In genomic region chr17:62916684-62917571, GRCh38 we compare ENCODE assay signal across 1 cellular context.
TF ChIP-seq lines count a peak whose summit lies in the region.

No MANE protein-coding gene starts in this region.

TF ChIP-seq in HEK293, 187 proteins besides CTCF, POLR2A, EP300 and RAD21 (continued from another document):
- TF ChIP-seq, protein P1, sequence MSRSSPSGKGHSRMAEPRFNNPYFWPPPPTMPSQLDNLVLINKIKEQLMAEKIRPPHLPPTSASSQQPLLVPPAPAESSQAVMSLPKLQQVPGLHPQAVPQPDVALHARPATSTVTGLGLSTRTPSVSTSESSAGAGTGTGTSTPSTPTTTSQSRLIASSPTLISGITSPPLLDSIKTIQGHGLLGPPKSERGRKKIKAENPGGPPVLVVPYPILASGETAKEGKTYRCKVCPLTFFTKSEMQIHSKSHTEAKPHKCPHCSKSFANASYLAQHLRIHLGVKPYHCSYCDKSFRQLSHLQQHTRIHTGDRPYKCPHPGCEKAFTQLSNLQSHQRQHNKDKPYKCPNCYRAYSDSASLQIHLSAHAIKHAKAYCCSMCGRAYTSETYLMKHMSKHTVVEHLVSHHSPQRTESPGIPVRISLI (tag by site-specific recombination; IDR thresholded peaks at IDR 0.05): peak; percentile 90
- TF ChIP-seq FEZF1 (tag by site-specific recombination; IDR thresholded peaks at IDR 0.05) (0 out of 2 replicates have a peak, but pooled peaks have one; percentile 18), ZNF623 (tag by site-specific recombination; IDR thresholded peaks at IDR 0.05) (no peak), ZNF394 (tag by site-specific recombination; IDR thresholded peaks at IDR 0.05; ENCODE audit: borderline replicate concordance) (no peak), IKZF3 (tag by site-specific recombination; IDR thresholded peaks at IDR 0.05) (0 out of 2 replicates have a peak, but pooled peaks have one; percentile 19), ZNF175 (tag by site-specific recombination; IDR thresholded peaks at IDR 0.05) (no peak), ZNF174 (tag by site-specific recombination; IDR thresholded peaks at IDR 0.05) (no peak), PRDM1 (tag by site-specific recombination; IDR thresholded peaks at IDR 0.05) (peak; percentile 81; the same call in 1 of the 2 replicates), ZSCAN18 (tag by site-specific recombination; IDR thresholded peaks at IDR 0.05) (no peak), ZNF121 (tag by site-specific recombination; IDR thresholded peaks at IDR 0.05) (no peak), TSHZ1 (tag by site-specific recombination; IDR thresholded peaks at IDR 0.05; ENCODE audit: borderline replicate concordance) (0 out of 2 replicates have a peak, but pooled peaks have one; percentile 26), ZBTB20 (tag by site-specific recombination; IDR thresholded peaks at IDR 0.05) (peak; percentile 86), ZFP69B (tag by site-specific recombination; IDR thresholded peaks at IDR 0.05) (no peak), ZNF433 (tag by site-specific recombination; IDR thresholded peaks at IDR 0.05; ENCODE audit: low read depth) (no peak), BCL11B (tag by site-specific recombination; IDR thresholded peaks at IDR 0.05; ENCODE audit: low read depth) (no peak), ZNF658 (tag by site-specific recombination; IDR thresholded peaks at IDR 0.05) (no peak), ZNF292 (tag by site-specific recombination; IDR thresholded peaks at IDR 0.05; ENCODE audit: borderline replicate concordance, low read depth) (no peak), GLI4 (tag by site-specific recombination; IDR thresholded peaks at IDR 0.05) (no peak), ZNF157 (tag by site-specific recombination; IDR thresholded peaks at IDR 0.05) (no peak), REPIN1 (tag by site-specific recombination; IDR thresholded peaks at IDR 0.05; ENCODE audit: low read depth) (no peak), PRDM6 (tag by site-specific recombination; IDR thresholded peaks at IDR 0.05) (peak; percentile 64), ZNF19 (tag by site-specific recombination; IDR thresholded peaks at IDR 0.05; ENCODE audit: low read depth) (no peak), ATF2 (tag by site-specific recombination; IDR thresholded peaks at IDR 0.05; ENCODE audit: low read depth) (no peak), ZNF561 (tag by site-specific recombination; IDR thresholded peaks at IDR 0.05; ENCODE audit: borderline replicate concordance) (0 out of 2 replicates have a peak, but pooled peaks have one; percentile 47)
